In the genomic region with DNA sequence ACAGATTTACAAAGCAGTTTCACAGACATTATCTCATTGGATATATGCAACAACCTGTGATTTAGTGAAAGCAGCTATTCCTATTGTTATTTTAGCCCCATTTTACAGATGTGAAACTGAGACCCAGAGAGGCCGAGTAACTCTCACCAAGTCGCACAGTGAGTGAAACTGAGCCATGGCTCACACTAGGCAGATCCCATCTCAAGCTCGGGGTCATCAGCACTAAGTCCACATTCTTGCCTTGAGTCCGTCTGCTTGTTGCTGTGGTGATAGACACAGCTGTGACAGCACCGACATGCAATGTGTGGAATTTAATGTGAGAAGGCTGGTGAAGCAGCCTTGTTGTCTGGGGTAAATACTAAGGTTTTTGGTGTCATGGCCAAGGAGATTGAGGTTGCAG, we compare ENCODE assay signal across 8 cellular contexts. TPM values are rescaled to one million over a fixed set of nuclear protein-coding genes. Genes with fewer than 3 reads are reported as not detected.
DNase-seq lines count a peak whose midpoint lies in the region; ATAC-seq, FAIRE-seq and TF ChIP-seq lines count a peak whose summit lies in the region.

No MANE protein-coding gene starts in this region.

- no peak for TF ChIP-seq EP300 in A549 (IDR thresholded peaks at IDR 0.05)

- TF ChIP-seq CTCF in A549 (IDR thresholded peaks at IDR 0.05) = no peak

- no peaks in the 10 kb centered on the region for H3K9me3 ChIP-seq in A549

- ATAC-seq in A549 (peak; percentile 95 to 96), GM19468 (IDR thresholded peaks at IDR 0.05; ENCODE audit: extremely low read depth, unreplicated experiment) (peak; percentile 22), GM19452 (IDR thresholded peaks at IDR 0.05; ENCODE audit: unreplicated experiment) (no peak), HG02759 (IDR thresholded peaks at IDR 0.05; ENCODE audit: unreplicated experiment) (no peak)

- 17% methylated on average over 5 of the region's 5 CpGs for WGBS in A549 (ENCODE audit: missing lambda C conversion rate)

- peak overlapping the region; percentile 68 to 79 for H3K27ac ChIP-seq in A549

- CTCF ChIA-PET in A549 (lab: Yijun Ruan, JAX) = interaction anchor here (0.6 to 3.9 kb wide), 9 partner anchors 10 to 354 kb away, joined by 3 to 26 read pairs (median 4); no protein-coding TSS in a partner anchor

- H3K4me3 ChIP-seq in A549 = no peak overlapping the region

- H3K4me2 ChIP-seq in A549 = peak overlapping the region; percentile 58

- peaks cover 65% of the 10 kb centered on the region for H3K4me1 ChIP-seq in A549

- TF ChIP-seq RAD21 in A549 (conservative IDR thresholded peaks at IDR 0.05 in 1 of 2, IDR thresholded peaks at IDR 0.05 in 1 of 2) = no peak; a peak in 1 of 5 replicates

- FAIRE-seq in A549 (lab: Jason Lieb, UNC) = peak; percentile 7
- FAIRE-seq in frontal cortex (lab: Jason Lieb, UNC) = no peak

- DNase-seq in A549 (ENCODE audit: low read depth in 1 of 2, low spot score in 1 of 2) (peak; percentile 64 to 91), kidney glomerular epithelial cell (lab: John Stamatoyannopoulos, UW) (peak; percentile 77), frontal cortex (ENCODE audit: low spot score in 2 of 2) (no peak), NCI-H2171 treated with DMSO at 0.1 percent for 48 hours (lab: John Stamatoyannopoulos, UW) (no peak)

- POLR2A ChIA-PET in A549 (lab: Yijun Ruan, JAX) = interaction anchor here (0.5 to 3.1 kb wide), 3 partner anchors 10 to 48 kb away, joined by 3 to 14 read pairs (median 4); a partner anchor contains a TSS

- TF ChIP-seq POLR2A in A549 (IDR thresholded peaks at IDR 0.05; ENCODE audit: low read length) (no peak), Raji (IDR thresholded peaks at IDR 0.05; ENCODE audit: insufficient read depth, low read depth, low read length) (0 out of 2 replicates have a peak, but pooled peaks have one; percentile 14)

TF ChIP-seq in A549, 52 proteins besides CTCF, POLR2A, EP300 and RAD21:
- TF ChIP-seq HDAC2 (IDR thresholded peaks at IDR 0.05) = peak; percentile 89; the same call in 1 of the 2 replicates
- TF ChIP-seq, protein P1, sequence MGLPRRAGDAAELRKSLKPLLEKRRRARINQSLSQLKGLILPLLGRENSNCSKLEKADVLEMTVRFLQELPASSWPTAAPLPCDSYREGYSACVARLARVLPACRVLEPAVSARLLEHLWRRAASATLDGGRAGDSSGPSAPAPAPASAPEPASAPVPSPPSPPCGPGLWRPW (IDR thresholded peaks at IDR 0.05) = no peak
- TF ChIP-seq KDM1A (IDR thresholded peaks at IDR 0.05; ENCODE audit: low read depth) = peak; percentile 91
- TF ChIP-seq CHD2 (IDR thresholded peaks at IDR 0.05; ENCODE audit: low read length, partially characterized antibody) = no peak
- peak; percentile 67; the same call in 1 of the 2 replicates for TF ChIP-seq HOXB5 (CRISPR knock-in tag; IDR thresholded peaks at IDR 0.05)
- peak; percentile 41 for TF ChIP-seq ZFP36 (IDR thresholded peaks at IDR 0.05; ENCODE audit: borderline replicate concordance, partially characterized antibody)
- no peak for TF ChIP-seq MAFK (IDR thresholded peaks at IDR 0.05; ENCODE audit: partially characterized antibody)
- TF ChIP-seq, protein P2, sequence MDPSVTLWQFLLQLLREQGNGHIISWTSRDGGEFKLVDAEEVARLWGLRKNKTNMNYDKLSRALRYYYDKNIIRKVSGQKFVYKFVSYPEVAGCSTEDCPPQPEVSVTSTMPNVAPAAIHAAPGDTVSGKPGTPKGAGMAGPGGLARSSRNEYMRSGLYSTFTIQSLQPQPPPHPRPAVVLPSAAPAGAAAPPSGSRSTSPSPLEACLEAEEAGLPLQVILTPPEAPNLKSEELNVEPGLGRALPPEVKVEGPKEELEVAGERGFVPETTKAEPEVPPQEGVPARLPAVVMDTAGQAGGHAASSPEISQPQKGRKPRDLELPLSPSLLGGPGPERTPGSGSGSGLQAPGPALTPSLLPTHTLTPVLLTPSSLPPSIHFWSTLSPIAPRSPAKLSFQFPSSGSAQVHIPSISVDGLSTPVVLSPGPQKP (IDR thresholded peaks at IDR 0.05; ENCODE audit: low read depth, low read length) = no peak
- TF ChIP-seq, protein P3, sequence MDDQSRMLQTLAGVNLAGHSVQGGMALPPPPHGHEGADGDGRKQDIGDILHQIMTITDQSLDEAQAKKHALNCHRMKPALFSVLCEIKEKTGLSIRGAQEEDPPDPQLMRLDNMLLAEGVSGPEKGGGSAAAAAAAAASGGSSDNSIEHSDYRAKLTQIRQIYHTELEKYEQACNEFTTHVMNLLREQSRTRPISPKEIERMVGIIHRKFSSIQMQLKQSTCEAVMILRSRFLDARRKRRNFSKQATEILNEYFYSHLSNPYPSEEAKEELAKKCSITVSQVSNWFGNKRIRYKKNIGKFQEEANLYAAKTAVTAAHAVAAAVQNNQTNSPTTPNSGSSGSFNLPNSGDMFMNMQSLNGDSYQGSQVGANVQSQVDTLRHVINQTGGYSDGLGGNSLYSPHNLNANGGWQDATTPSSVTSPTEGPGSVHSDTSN (IDR thresholded peaks at IDR 0.05) = 0 out of 2 replicates have a peak, but pooled peaks have one; percentile 23
- TF ChIP-seq KDM5A (IDR thresholded peaks at IDR 0.05) = no peak
- TF ChIP-seq RARB (CRISPR knock-in tag; IDR thresholded peaks at IDR 0.05) = no peak
- peak; percentile 94; the same call in 1 of the 2 replicates for TF ChIP-seq CHD4 (IDR thresholded peaks at IDR 0.05; ENCODE audit: borderline replicate concordance)
- peak; percentile 71 for TF ChIP-seq GATA3 (IDR thresholded peaks at IDR 0.05; ENCODE audit: borderline replicate concordance)
- TF ChIP-seq FOSB (CRISPR knock-in tag; IDR thresholded peaks at IDR 0.05) = no peak
- no peak for TF ChIP-seq PHF8 (IDR thresholded peaks at IDR 0.05; ENCODE audit: borderline replicate concordance, low read depth)
- TF ChIP-seq NR3C1 (IDR thresholded peaks at IDR 0.05) = no peak
- TF ChIP-seq, protein P4, sequence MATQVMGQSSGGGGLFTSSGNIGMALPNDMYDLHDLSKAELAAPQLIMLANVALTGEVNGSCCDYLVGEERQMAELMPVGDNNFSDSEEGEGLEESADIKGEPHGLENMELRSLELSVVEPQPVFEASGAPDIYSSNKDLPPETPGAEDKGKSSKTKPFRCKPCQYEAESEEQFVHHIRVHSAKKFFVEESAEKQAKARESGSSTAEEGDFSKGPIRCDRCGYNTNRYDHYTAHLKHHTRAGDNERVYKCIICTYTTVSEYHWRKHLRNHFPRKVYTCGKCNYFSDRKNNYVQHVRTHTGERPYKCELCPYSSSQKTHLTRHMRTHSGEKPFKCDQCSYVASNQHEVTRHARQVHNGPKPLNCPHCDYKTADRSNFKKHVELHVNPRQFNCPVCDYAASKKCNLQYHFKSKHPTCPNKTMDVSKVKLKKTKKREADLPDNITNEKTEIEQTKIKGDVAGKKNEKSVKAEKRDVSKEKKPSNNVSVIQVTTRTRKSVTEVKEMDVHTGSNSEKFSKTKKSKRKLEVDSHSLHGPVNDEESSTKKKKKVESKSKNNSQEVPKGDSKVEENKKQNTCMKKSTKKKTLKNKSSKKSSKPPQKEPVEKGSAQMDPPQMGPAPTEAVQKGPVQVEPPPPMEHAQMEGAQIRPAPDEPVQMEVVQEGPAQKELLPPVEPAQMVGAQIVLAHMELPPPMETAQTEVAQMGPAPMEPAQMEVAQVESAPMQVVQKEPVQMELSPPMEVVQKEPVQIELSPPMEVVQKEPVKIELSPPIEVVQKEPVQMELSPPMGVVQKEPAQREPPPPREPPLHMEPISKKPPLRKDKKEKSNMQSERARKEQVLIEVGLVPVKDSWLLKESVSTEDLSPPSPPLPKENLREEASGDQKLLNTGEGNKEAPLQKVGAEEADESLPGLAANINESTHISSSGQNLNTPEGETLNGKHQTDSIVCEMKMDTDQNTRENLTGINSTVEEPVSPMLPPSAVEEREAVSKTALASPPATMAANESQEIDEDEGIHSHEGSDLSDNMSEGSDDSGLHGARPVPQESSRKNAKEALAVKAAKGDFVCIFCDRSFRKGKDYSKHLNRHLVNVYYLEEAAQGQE (IDR thresholded peaks at IDR 0.05) = no peak
- no peak for TF ChIP-seq RFX5 (IDR thresholded peaks at IDR 0.05)
- no peak for TF ChIP-seq FOSL2 (IDR thresholded peaks at IDR 0.05)
- peak; percentile 78 for TF ChIP-seq FOSL2 (CRISPR knock-in tag; IDR thresholded peaks at IDR 0.05)
- TF ChIP-seq, protein P5, sequence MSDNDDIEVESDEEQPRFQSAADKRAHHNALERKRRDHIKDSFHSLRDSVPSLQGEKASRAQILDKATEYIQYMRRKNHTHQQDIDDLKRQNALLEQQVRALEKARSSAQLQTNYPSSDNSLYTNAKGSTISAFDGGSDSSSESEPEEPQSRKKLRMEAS (IDR thresholded peaks at IDR 0.05) = peak; percentile 61
- TF ChIP-seq MAZ (IDR thresholded peaks at IDR 0.05; ENCODE audit: borderline replicate concordance, low read depth, low read length) = no peak
- no peak for TF ChIP-seq CEBPB (IDR thresholded peaks at IDR 0.05)
- TF ChIP-seq ZNF302 (CRISPR knock-in tag; IDR thresholded peaks at IDR 0.05) = no peak
- TF ChIP-seq, protein P6, sequence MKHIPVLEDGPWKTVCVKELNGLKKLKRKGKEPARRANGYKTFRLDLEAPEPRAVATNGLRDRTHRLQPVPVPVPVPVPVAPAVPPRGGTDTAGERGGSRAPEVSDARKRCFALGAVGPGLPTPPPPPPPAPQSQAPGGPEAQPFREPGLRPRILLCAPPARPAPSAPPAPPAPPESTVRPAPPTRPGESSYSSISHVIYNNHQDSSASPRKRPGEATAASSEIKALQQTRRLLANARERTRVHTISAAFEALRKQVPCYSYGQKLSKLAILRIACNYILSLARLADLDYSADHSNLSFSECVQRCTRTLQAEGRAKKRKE (CRISPR knock-in tag; IDR thresholded peaks at IDR 0.05; ENCODE audit: low read depth) = 0 out of 2 replicates have a peak, but pooled peaks have one; percentile 56
- peak; percentile 96 for TF ChIP-seq RCOR1 (IDR thresholded peaks at IDR 0.05; ENCODE audit: low read depth, low read length)
- TF ChIP-seq CBX8 (IDR thresholded peaks at IDR 0.05) = no peak

RNA-seq across cellular contexts. Expression of a gene that starts 40.3 kb away (rescaled TPM):
- polyA plus RNA-seq in A549 (2011; rRNA removed) (16.3 and 21.1 TPM in 2 replicates), A549 (2017; fragmentation: RNase III; extraction: RNeasy Plus Mini Kit Qiagen cat#74134 plus additional on column Dnase treatment) (13.7 to 16.6 TPM (median 15.3 TPM) in 3 replicates)
- 5.8 and 7.9 TPM in 2 replicates for polyA plus RNA-seq in A549 (2012; cell fraction: cytosol; rRNA removed)
- polyA plus RNA-seq in A549 (2012; cell fraction: nucleus; rRNA removed) = 4.7 and 5.6 TPM in 2 replicates
- polyA minus RNA-seq in A549 (2011; rRNA and poly(A)+ RNA removed) = 3.9 and 4.7 TPM in 2 replicates
- total RNA-seq in frontal cortex = 13.5 TPM

RNA-seq across cellular contexts. Expression of a gene that starts 47.2 kb away (rescaled TPM):
- 341 and 360 TPM in 2 replicates for polyA plus RNA-seq in A549 (2011; rRNA removed)
- 322 and 418 TPM in 2 replicates for polyA plus RNA-seq in A549 (2012; cell fraction: cytosol; rRNA removed)
- polyA plus RNA-seq in A549 (2012; cell fraction: nucleus; rRNA removed) = 154 and 191 TPM in 2 replicates
- 514 to 554 TPM (median 521 TPM) in 3 replicates for polyA plus RNA-seq in A549 (2017; fragmentation: RNase III; extraction: RNeasy Plus Mini Kit Qiagen cat#74134 plus additional on column Dnase treatment)
- polyA minus RNA-seq in A549 (2011; rRNA and poly(A)+ RNA removed) = 342 and 464 TPM in 2 replicates
- total RNA-seq in frontal cortex = 2.4 TPM

Comparison
In these comparisons a context has a peak if more than half of its experiments do, and no peak if none do; other contexts are left out.
1. ATAC-seq: peak in A549 (2 of 2) and GM19468 (single experiment); none in GM19452 (single experiment) and HG02759 (single experiment).
2. DNase-seq: peak in A549 (2 of 2) and kidney glomerular epithelial cell (single experiment); none in frontal cortex (0 of 2) and NCI-H2171 treated with DMSO at 0.1 percent for 48 hours (single experiment).